ENCODE assay signal across 1 cellular context in genomic region chr4:19739101-19739651, GRCh38.
A peak's percentile ranks its signal among the peaks of the same experiment; 100 is the strongest.
TF ChIP-seq lines count a peak whose summit lies in the region.

No MANE protein-coding gene starts in this region.

TF ChIP-seq in HEK293, 187 proteins besides CTCF, POLR2A, EP300 and RAD21 (continued from another document and continues in another):
- TF ChIP-seq ZNF561 (tag by site-specific recombination; IDR thresholded peaks at IDR 0.05; ENCODE audit: borderline replicate concordance) (peak; percentile 46; the same call in 1 of the 2 replicates), ZBTB48 (tag by site-specific recombination; IDR thresholded peaks at IDR 0.05) (no peak), ZSCAN16 (tag by site-specific recombination; IDR thresholded peaks at IDR 0.05) (0 out of 2 replicates have a peak, but pooled peaks have one; percentile 24), GLI2 (tag by site-specific recombination; IDR thresholded peaks at IDR 0.05; ENCODE audit: borderline replicate concordance, low read depth) (no peak), ZNF76 (tag by site-specific recombination; IDR thresholded peaks at IDR 0.05; ENCODE audit: borderline replicate concordance, low read depth) (peak; percentile 37; the same call in 1 of the 2 replicates), ZNF48 (tag by site-specific recombination; IDR thresholded peaks at IDR 0.05) (no peak), SETDB1 (IDR thresholded peaks at IDR 0.05; ENCODE audit: insufficient read length, low read length) (peak; percentile 11), ZNF140 (tag by site-specific recombination; IDR thresholded peaks at IDR 0.05) (no peak), ZNF621 (tag by site-specific recombination; IDR thresholded peaks at IDR 0.05) (no peak), ZNF335 (tag by site-specific recombination; conservative IDR thresholded peaks at IDR 0.05) (0 out of 2 replicates have a peak, but pooled peaks have one; percentile 16), ZBTB49 (tag by site-specific recombination; IDR thresholded peaks at IDR 0.05; ENCODE audit: low read depth) (no peak), ZNF449 (tag by site-specific recombination; IDR thresholded peaks at IDR 0.05) (no peak), ZFP37 (tag by site-specific recombination; IDR thresholded peaks at IDR 0.05) (no peak), ZNF16 (tag by site-specific recombination; IDR thresholded peaks at IDR 0.05; ENCODE audit: low read depth) (no peak), ZNF132 (tag by site-specific recombination; IDR thresholded peaks at IDR 0.05; ENCODE audit: borderline replicate concordance) (no peak), KLF10 (tag by site-specific recombination; IDR thresholded peaks at IDR 0.05) (no peak), ZNF394 (tag by site-specific recombination; IDR thresholded peaks at IDR 0.05; ENCODE audit: borderline replicate concordance) (0 out of 2 replicates have a peak, but pooled peaks have one; percentile 18), KLF16 (tag by site-specific recombination; IDR thresholded peaks at IDR 0.05) (no peak), HOXA7 (CRISPR knock-in tag; IDR thresholded peaks at IDR 0.05; ENCODE audit: borderline replicate concordance) (no peak), ZNF266 (tag by site-specific recombination; IDR thresholded peaks at IDR 0.05; ENCODE audit: low read depth) (no peak), ZNF112 (tag by site-specific recombination; IDR thresholded peaks at IDR 0.05) (no peak), ZNF530 (tag by site-specific recombination; IDR thresholded peaks at IDR 0.05; ENCODE audit: low read depth) (no peak), PRDM6 (tag by site-specific recombination; IDR thresholded peaks at IDR 0.05) (peak; percentile 60), GLIS1 (tag by site-specific recombination; IDR thresholded peaks at IDR 0.05) (peak; percentile 19; the same call in 1 of the 2 replicates), MZF1 (tag by site-specific recombination; IDR thresholded peaks at IDR 0.05; ENCODE audit: borderline replicate concordance) (peak; percentile 81), ZNF571 (tag by site-specific recombination; IDR thresholded peaks at IDR 0.05) (no peak), ZNF155 (tag by site-specific recombination; IDR thresholded peaks at IDR 0.05) (no peak), GFI1B (tag by site-specific recombination; IDR thresholded peaks at IDR 0.05) (no peak), SALL2 (tag by site-specific recombination; IDR thresholded peaks at IDR 0.05; ENCODE audit: borderline replicate concordance) (no peak), ZNF610 (tag by site-specific recombination; IDR thresholded peaks at IDR 0.05; ENCODE audit: borderline replicate concordance) (no peak), PRDM1 (tag by site-specific recombination; IDR thresholded peaks at IDR 0.05) (peak; percentile 73), REPIN1 (tag by site-specific recombination; IDR thresholded peaks at IDR 0.05; ENCODE audit: low read depth) (no peak), PATZ1 (tag by site-specific recombination; IDR thresholded peaks at IDR 0.05) (peak; percentile 44), IKZF3 (tag by site-specific recombination; IDR thresholded peaks at IDR 0.05) (no peak), ZNF548 (tag by site-specific recombination; IDR thresholded peaks at IDR 0.05) (no peak), TRIM28 (IDR thresholded peaks at IDR 0.05; ENCODE audit: borderline replicate concordance, low read length) (peak; percentile 95)
- TF ChIP-seq, protein P1, sequence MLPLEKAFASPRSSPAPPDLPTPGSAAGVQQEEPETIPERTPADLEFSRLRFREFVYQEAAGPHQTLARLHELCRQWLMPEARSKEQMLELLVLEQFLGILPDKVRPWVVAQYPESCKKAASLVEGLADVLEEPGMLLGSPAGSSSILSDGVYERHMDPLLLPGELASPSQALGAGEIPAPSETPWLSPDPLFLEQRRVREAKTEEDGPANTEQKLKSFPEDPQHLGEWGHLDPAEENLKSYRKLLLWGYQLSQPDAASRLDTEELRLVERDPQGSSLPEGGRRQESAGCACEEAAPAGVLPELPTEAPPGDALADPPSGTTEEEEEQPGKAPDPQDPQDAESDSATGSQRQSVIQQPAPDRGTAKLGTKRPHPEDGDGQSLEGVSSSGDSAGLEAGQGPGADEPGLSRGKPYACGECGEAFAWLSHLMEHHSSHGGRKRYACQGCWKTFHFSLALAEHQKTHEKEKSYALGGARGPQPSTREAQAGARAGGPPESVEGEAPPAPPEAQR (tag by site-specific recombination; IDR thresholded peaks at IDR 0.05) = no peak
- TF ChIP-seq, protein P2, sequence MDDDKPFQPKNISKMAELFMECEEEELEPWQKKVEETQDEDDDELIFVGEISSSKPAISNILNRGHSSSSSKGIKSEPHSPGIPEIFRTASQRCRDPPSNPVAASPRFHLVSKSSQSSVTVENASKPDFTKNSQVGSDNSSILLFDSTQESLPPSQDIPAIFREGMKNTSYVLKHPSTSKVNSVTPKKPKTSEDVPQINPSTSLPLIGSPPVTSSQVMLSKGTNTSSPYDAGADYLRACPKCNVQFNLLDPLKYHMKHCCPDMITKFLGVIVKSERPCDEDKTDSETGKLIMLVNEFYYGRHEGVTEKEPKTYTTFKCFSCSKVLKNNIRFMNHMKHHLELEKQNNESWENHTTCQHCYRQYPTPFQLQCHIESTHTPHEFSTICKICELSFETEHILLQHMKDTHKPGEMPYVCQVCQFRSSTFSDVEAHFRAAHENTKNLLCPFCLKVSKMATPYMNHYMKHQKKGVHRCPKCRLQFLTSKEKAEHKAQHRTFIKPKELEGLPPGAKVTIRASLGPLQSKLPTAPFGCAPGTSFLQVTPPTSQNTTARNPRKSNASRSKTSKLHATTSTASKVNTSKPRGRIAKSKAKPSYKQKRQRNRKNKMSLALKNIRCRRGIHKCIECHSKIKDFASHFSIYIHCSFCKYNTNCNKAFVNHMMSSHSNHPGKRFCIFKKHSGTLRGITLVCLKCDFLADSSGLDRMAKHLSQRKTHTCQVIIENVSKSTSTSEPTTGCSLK (tag by site-specific recombination; IDR thresholded peaks at IDR 0.05) = no peak
- TF ChIP-seq, protein P3, sequence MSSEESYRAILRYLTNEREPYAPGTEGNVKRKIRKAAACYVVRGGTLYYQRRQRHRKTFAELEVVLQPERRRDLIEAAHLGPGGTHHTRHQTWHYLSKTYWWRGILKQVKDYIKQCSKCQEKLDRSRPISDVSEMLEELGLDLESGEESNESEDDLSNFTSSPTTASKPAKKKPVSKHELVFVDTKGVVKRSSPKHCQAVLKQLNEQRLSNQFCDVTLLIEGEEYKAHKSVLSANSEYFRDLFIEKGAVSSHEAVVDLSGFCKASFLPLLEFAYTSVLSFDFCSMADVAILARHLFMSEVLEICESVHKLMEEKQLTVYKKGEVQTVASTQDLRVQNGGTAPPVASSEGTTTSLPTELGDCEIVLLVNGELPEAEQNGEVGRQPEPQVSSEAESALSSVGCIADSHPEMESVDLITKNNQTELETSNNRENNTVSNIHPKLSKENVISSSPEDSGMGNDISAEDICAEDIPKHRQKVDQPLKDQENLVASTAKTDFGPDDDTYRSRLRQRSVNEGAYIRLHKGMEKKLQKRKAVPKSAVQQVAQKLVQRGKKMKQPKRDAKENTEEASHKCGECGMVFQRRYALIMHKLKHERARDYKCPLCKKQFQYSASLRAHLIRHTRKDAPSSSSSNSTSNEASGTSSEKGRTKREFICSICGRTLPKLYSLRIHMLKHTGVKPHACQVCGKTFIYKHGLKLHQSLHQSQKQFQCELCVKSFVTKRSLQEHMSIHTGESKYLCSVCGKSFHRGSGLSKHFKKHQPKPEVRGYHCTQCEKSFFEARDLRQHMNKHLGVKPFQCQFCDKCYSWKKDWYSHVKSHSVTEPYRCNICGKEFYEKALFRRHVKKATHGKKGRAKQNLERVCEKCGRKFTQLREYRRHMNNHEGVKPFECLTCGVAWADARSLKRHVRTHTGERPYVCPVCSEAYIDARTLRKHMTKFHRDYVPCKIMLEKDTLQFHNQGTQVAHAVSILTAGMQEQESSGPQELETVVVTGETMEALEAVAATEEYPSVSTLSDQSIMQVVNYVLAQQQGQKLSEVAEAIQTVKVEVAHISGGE (tag by site-specific recombination; conservative IDR thresholded peaks at IDR 0.05; ENCODE audit: low read depth) = no peak
- TF ChIP-seq, protein P4, sequence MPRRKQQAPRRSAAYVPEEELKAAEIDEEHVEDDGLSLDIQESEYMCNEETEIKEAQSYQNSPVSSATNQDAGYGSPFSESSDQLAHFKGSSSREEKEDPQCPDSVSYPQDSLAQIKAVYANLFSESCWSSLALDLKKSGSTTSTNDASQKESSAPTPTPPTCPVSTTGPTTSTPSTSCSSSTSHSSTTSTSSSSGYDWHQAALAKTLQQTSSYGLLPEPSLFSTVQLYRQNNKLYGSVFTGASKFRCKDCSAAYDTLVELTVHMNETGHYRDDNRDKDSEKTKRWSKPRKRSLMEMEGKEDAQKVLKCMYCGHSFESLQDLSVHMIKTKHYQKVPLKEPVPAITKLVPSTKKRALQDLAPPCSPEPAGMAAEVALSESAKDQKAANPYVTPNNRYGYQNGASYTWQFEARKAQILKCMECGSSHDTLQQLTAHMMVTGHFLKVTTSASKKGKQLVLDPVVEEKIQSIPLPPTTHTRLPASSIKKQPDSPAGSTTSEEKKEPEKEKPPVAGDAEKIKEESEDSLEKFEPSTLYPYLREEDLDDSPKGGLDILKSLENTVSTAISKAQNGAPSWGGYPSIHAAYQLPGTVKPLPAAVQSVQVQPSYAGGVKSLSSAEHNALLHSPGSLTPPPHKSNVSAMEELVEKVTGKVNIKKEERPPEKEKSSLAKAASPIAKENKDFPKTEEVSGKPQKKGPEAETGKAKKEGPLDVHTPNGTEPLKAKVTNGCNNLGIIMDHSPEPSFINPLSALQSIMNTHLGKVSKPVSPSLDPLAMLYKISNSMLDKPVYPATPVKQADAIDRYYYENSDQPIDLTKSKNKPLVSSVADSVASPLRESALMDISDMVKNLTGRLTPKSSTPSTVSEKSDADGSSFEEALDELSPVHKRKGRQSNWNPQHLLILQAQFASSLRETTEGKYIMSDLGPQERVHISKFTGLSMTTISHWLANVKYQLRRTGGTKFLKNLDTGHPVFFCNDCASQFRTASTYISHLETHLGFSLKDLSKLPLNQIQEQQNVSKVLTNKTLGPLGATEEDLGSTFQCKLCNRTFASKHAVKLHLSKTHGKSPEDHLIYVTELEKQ (tag by site-specific recombination; IDR thresholded peaks at IDR 0.05; ENCODE audit: borderline replicate concordance) = 0 out of 2 replicates have a peak, but pooled peaks have one; percentile 15
- TF ChIP-seq, protein P5, sequence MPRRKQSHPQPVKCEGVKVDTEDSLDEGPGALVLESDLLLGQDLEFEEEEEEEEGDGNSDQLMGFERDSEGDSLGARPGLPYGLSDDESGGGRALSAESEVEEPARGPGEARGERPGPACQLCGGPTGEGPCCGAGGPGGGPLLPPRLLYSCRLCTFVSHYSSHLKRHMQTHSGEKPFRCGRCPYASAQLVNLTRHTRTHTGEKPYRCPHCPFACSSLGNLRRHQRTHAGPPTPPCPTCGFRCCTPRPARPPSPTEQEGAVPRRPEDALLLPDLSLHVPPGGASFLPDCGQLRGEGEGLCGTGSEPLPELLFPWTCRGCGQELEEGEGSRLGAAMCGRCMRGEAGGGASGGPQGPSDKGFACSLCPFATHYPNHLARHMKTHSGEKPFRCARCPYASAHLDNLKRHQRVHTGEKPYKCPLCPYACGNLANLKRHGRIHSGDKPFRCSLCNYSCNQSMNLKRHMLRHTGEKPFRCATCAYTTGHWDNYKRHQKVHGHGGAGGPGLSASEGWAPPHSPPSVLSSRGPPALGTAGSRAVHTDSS (tag by site-specific recombination; IDR thresholded peaks at IDR 0.05) = no peak
